Comparison of ENCODE assay signal across 8 cellular contexts in the genomic region with DNA sequence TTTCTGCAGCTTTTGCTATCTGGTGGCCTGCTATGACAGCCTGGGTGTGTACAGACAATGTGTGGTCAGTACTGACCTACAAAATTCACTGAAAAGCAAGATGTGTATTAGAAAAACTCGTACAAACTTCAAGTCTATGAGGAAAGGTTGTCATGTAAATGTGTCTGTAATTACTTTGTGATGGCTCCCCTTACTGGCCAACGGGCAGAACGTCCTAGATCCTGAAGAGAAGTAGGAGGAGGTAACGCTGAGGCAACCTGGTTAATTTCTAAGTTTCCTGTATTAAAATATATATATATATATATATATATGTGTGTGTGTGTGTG.
DNase-seq lines count a peak whose midpoint lies in the region; ATAC-seq and TF ChIP-seq lines count a peak whose summit lies in the region.

No MANE protein-coding gene starts in this region.

- ATAC-seq in GM21717 (IDR thresholded peaks at IDR 0.05; ENCODE audit: unreplicated experiment): peak; percentile 65
- ATAC-seq in lower lobe of right lung: peak; percentile 37 to 62

- H3K36me3 ChIP-seq in HUES64 (ENCODE audit: insufficient read depth, low read length) (no peaks in the 10 kb centered on the region), NT2/D1 (ENCODE audit: insufficient read depth, insufficient read length, low read length) (no peaks in the 10 kb centered on the region), lower lobe of right lung (no peaks in the 10 kb centered on the region)

- DNase-seq in NCI-H1417 (lab: John Stamatoyannopoulos, UW): peak; percentile 43 to 72 (median 60)
- DNase-seq in NCI-H1417 treated with DMSO at 0.1 percent for 48 hours (lab: John Stamatoyannopoulos, UW): no peak
- peak; percentile 38 for DNase-seq in NT2/D1 (ENCODE audit: low read depth, low spot score)
- peak in 6 of 10 donors; percentile 16 to 66 (median 50) for DNase-seq in dorsolateral prefrontal cortex
- DNase-seq in lower lobe of right lung: no peak
- no peak for DNase-seq in cerebellar nuclear complex (lab: John Stamatoyannopoulos, UW)

- TF ChIP-seq CTCF in dorsolateral prefrontal cortex (IDR thresholded peaks at IDR 0.05 in 54 of 56, conservative IDR thresholded peaks at IDR 0.05 in 2 of 56; ENCODE audit: low read depth in 1 of 56, partially characterized antibody in 56 of 56): peak in 55 of 56 donors; percentile 16 to 72 (median 57)
- peak; percentile 49 for TF ChIP-seq CTCF in lower lobe of right lung (IDR thresholded peaks at IDR 0.05)

- H3K27me3 ChIP-seq in HUES64 (ENCODE audit: insufficient read depth, low read length) (no peaks in the 10 kb centered on the region), NT2/D1 (ENCODE audit: insufficient read depth, insufficient read length) (no peaks in the 10 kb centered on the region), dorsolateral prefrontal cortex (no peaks in the 10 kb centered on the region), lower lobe of right lung (ENCODE audit: low read depth) (no peaks in the 10 kb centered on the region)

- H3K9me3 ChIP-seq in HUES64 (ENCODE audit: insufficient read depth, low read depth, low read length): no peaks in the 10 kb centered on the region
- no peaks in the 10 kb centered on the region for H3K9me3 ChIP-seq in NT2/D1 (ENCODE audit: insufficient read depth, low read length)
- no peaks in the 10 kb centered on the region for H3K9me3 ChIP-seq in lower lobe of right lung

- intact Hi-C loops in dorsolateral prefrontal cortex (cut with DNase I): loop anchor here (5.0 to 10.0 kb wide), 7 partner anchors 121 to 296 kb away; partner anchors contain the start of gene CSRNP3 (in 1 of the 2)
- intact Hi-C loops in lower lobe of right lung (cut with DNase I): loop anchor here (10.0 kb wide), 1 partner anchor 294 kb away; no protein-coding TSS in a partner anchor

- H3K4me1 ChIP-seq in HUES64 (ENCODE audit: insufficient read depth, low read length): peaks cover 46% of the 10 kb centered on the region
- no peaks in the 10 kb centered on the region for H3K4me1 ChIP-seq in NT2/D1 (ENCODE audit: insufficient read depth, insufficient read length)
- no peaks in the 10 kb centered on the region for H3K4me1 ChIP-seq in lower lobe of right lung

- H3K4me3 ChIP-seq in HUES64 (ENCODE audit: low read length) (no peak overlapping the region), NT2/D1 (ENCODE audit: insufficient read length, low read depth) (no peak overlapping the region), dorsolateral prefrontal cortex (no peak overlapping the region), lower lobe of right lung (no peak overlapping the region)

- H3K9ac ChIP-seq in HUES64 (ENCODE audit: low read depth, low read length): 0 out of 2 replicates have a peak overlapping the region, but pooled peaks have one; percentile 13
- no peak overlapping the region for H3K9ac ChIP-seq in NT2/D1 (ENCODE audit: insufficient read length, low read depth)

- WGBS in HUES64: 1% methylated on average over 3 of the region's 4 CpGs

- H3K27ac ChIP-seq in HUES64 (ENCODE audit: low read depth, low read length) (peak overlapping the region; percentile 71), dorsolateral prefrontal cortex (peak overlapping the region in 8 of 59 donors; percentile 1 to 61 (median 16)), lower lobe of right lung (no peak overlapping the region)

Comparison
In these comparisons a context has a peak if more than half of its experiments do, and no peak if none do; other contexts are left out.
1. DNase-seq: peak in NCI-H1417 (3 of 3), NT2/D1 (single experiment) and dorsolateral prefrontal cortex (6 of 10); none in NCI-H1417 treated with DMSO at 0.1 percent for 48 hours (single experiment), lower lobe of right lung (single experiment) and cerebellar nuclear complex (0 of 2).